8 cellular contexts compared by ENCODE assay signal in the genomic region with DNA sequence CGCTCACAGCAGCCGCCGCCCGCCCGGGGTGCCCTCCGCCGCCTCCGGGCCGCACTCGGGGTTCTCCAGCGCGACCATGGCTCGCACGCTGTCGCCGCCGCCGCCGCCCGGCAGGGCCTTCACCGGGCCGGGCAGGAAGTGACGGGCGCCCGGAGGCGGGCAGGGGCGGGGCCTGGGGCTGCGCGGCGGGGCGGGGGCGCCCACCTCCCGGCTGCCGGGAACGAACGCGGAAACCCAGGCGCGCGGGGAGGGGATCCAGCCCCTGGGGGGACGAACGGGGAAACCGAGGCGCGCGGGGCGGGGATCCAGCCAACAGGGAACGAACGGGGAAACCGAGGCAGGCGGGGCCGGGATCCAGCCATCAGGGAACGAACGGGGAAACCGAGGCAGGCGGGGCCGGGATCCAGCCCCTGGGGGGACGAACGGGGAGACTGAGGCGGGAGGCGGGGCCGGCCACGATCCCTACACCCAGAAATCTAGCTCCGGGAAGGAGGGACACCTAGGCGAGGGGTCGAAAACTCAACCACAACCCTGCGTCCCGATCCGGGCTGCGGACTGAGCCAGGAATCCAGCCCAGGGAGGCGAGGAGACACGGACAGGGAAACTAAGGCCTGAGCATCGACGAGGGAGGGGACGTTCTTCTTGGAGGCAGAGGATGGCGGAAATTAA. TPM values are rescaled to one million over a fixed set of nuclear protein-coding genes. Genes with fewer than 3 reads are reported as not detected.
DNase-seq lines count a peak whose midpoint lies in the region; ATAC-seq, FAIRE-seq and TF ChIP-seq lines count a peak whose summit lies in the region.

Gene R3HDM4 (minus strand): TSS at position 140 of the 669 bp plus-strand sequence. CDS start 62 bp downstream, at position 78.

- peaks cover 21% of the 10 kb centered on the region for H3K27me3 ChIP-seq in cardiac muscle cell
- H3K27me3 ChIP-seq in pancreas, result peaks cover 0 to 3% (median 0%) of the 10 kb centered on the region in 4 donors
- H3K27me3 ChIP-seq in tibial artery, result peaks cover 0 to 19% of the 10 kb centered on the region in 2 donors

- peak; percentile 73 for ATAC-seq in activated naive CD8-positive, alpha-beta T cell treated with anti-CD3 and anti-CD28 coated beads, Interleukin-2, amount 50 U/mL, for 24 hours
- peak; percentile 75 to 86 (median 79) for ATAC-seq in pancreas

- H3K9me3 ChIP-seq in cardiac muscle cell (ENCODE audit: low read depth) (no peaks in the 10 kb centered on the region), pancreas (no peaks in the 10 kb centered on the region), tibial artery (no peaks in the 10 kb centered on the region)

- WGBS in pancreas, 2 donors, result 0 to 1% methylated on average over 51 to 76 of the region's 76 CpGs

- no peaks in the 10 kb centered on the region for H3K9me3 Mint-ChIP-seq in activated naive CD8-positive, alpha-beta T cell treated with anti-CD3 and anti-CD28 coated beads, Interleukin-2, amount 50 U/mL, for 24 hours

- intact Hi-C loops in pancreas (cut with DNase I), result loop anchor here in 1 of 3 donors (5.0 kb wide), 1 partner anchor 141 kb away; no protein-coding TSS in a partner anchor
- intact Hi-C loops in tibial artery (cut with DNase I; ENCODE audit: low total_unique reads), result loop anchor here (5.0 kb wide), 1 partner anchor 251 kb away; the partner anchor contains the start of gene RNF126

- H3K4me3 ChIP-seq in cardiac muscle cell (peak within 1 kb of the TSS; percentile 97), pancreas (peak within 1 kb of the TSS; percentile 57 to 71 (median 66)), tibial artery (peak within 1 kb of the TSS; percentile 86 to 98)

- H3K27ac Mint-ChIP-seq in activated naive CD8-positive, alpha-beta T cell treated with anti-CD3 and anti-CD28 coated beads, Interleukin-2, amount 50 U/mL, for 24 hours, result peak within 1 kb of the TSS; percentile 86

- H3K36me3 Mint-ChIP-seq in activated naive CD8-positive, alpha-beta T cell treated with anti-CD3 and anti-CD28 coated beads, Interleukin-2, amount 50 U/mL, for 24 hours (ENCODE audit: low read depth), result peaks cover 2% of the 10 kb centered on the region

- H3K27ac ChIP-seq in cardiac muscle cell (no peak within 1 kb of the TSS), pancreas (peak within 1 kb of the TSS; percentile 70 to 92 (median 85)), tibial artery (peak within 1 kb of the TSS; percentile 92 to 93)

- FAIRE-seq in pancreas (lab: Jason Lieb, UNC), result no peak

- H3K4me3 Mint-ChIP-seq in activated naive CD8-positive, alpha-beta T cell treated with anti-CD3 and anti-CD28 coated beads, Interleukin-2, amount 50 U/mL, for 24 hours, result peak within 1 kb of the TSS; percentile 83

- peaks cover 5% of the 10 kb centered on the region for H3K27me3 Mint-ChIP-seq in activated naive CD8-positive, alpha-beta T cell treated with anti-CD3 and anti-CD28 coated beads, Interleukin-2, amount 50 U/mL, for 24 hours

- peaks cover 32% of the 10 kb centered on the region for H3K4me1 Mint-ChIP-seq in activated naive CD8-positive, alpha-beta T cell treated with anti-CD3 and anti-CD28 coated beads, Interleukin-2, amount 50 U/mL, for 24 hours

- peak; percentile 97 for DNase-seq in GM13977 (ENCODE audit: low spot score)
- peak; percentile 66 for DNase-seq in HK-2 (ENCODE audit: unreplicated experiment)
- DNase-seq in SW480 (ENCODE audit: low spot score), result peak; percentile 42
- DNase-seq in activated naive CD8-positive, alpha-beta T cell treated with anti-CD3 and anti-CD28 coated beads, Interleukin-2, amount 50 U/mL, for 24 hours, result peak; percentile 90
- peak; percentile 66 to 83 for DNase-seq in cardiac muscle cell (ENCODE audit: low read depth in 1 of 2, low spot score in 1 of 2)
- DNase-seq in pancreas, result peak; percentile 74 to 94 (median 84)
- peak; percentile 63 to 88 for DNase-seq in tibial artery
- no peak for DNase-seq in DMS153 treated with DMSO at 0.1 percent for 48 hours (lab: John Stamatoyannopoulos, UW; ENCODE audit: unreplicated experiment)

- in situ Hi-C loops in GM13977 (cut with MboI; ENCODE audit: low pct_unique_long_range_greater_than_20kb, low sequenced_read_pairs, unreplicated experiment), result no loop called here

- H3K36me3 ChIP-seq in cardiac muscle cell, result no peaks in the 10 kb centered on the region
- no peaks in the 10 kb centered on the region for H3K36me3 ChIP-seq in pancreas
- H3K36me3 ChIP-seq in tibial artery, result no peaks in the 10 kb centered on the region

- TF ChIP-seq CTCF in GM13977 (IDR thresholded peaks at IDR 0.05; ENCODE audit: extremely low read depth, insufficient read depth, missing control alignments), result no peak
- no peak for TF ChIP-seq CTCF in cardiac muscle cell (IDR thresholded peaks at IDR 0.05; ENCODE audit: low read depth, low read length)
- no peak for TF ChIP-seq CTCF in pancreas (IDR thresholded peaks at IDR 0.05)
- no peak for TF ChIP-seq CTCF in tibial artery (IDR thresholded peaks at IDR 0.05)

- H3K4me1 ChIP-seq in cardiac muscle cell (ENCODE audit: low read depth) (no peaks in the 10 kb centered on the region), pancreas (peaks cover 8 to 29% (median 15%) of the 10 kb centered on the region in 3 donors), tibial artery (peaks cover 0 to 38% (median 26%) of the 10 kb centered on the region in 4 donors)

RNA-seq across cellular contexts. Expression of gene R3HDM4, which starts in this region (rescaled TPM):
- total RNA-seq in cardiac muscle cell (60.3 and 66.2 TPM in 2 replicates), pancreas (10 to 100 TPM; 21.6 to 36.7 (median 29.2) TPM)
- polyA plus RNA-seq in cardiac muscle cell (82.1 and 86.7 TPM in 2 replicates), pancreas (10 to 100 TPM; 56.0 to 57.2 TPM)
